ENCODE assay signal across 1 cellular context in genomic region chr7:129009437-129009836, GRCh38.
A peak's percentile ranks its signal among the peaks of the same experiment; 100 is the strongest.
TF ChIP-seq lines count a peak whose summit lies in the region.

No MANE protein-coding gene starts in this region.

TF ChIP-seq in GM12878, 131 proteins besides CTCF, POLR2A, EP300 and RAD21 (continued from another document and continues in another):
- TF ChIP-seq, protein P1, sequence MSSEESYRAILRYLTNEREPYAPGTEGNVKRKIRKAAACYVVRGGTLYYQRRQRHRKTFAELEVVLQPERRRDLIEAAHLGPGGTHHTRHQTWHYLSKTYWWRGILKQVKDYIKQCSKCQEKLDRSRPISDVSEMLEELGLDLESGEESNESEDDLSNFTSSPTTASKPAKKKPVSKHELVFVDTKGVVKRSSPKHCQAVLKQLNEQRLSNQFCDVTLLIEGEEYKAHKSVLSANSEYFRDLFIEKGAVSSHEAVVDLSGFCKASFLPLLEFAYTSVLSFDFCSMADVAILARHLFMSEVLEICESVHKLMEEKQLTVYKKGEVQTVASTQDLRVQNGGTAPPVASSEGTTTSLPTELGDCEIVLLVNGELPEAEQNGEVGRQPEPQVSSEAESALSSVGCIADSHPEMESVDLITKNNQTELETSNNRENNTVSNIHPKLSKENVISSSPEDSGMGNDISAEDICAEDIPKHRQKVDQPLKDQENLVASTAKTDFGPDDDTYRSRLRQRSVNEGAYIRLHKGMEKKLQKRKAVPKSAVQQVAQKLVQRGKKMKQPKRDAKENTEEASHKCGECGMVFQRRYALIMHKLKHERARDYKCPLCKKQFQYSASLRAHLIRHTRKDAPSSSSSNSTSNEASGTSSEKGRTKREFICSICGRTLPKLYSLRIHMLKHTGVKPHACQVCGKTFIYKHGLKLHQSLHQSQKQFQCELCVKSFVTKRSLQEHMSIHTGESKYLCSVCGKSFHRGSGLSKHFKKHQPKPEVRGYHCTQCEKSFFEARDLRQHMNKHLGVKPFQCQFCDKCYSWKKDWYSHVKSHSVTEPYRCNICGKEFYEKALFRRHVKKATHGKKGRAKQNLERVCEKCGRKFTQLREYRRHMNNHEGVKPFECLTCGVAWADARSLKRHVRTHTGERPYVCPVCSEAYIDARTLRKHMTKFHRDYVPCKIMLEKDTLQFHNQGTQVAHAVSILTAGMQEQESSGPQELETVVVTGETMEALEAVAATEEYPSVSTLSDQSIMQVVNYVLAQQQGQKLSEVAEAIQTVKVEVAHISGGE (CRISPR knock-in tag; IDR thresholded peaks at IDR 0.05), result no peak
- TF ChIP-seq, protein P2, sequence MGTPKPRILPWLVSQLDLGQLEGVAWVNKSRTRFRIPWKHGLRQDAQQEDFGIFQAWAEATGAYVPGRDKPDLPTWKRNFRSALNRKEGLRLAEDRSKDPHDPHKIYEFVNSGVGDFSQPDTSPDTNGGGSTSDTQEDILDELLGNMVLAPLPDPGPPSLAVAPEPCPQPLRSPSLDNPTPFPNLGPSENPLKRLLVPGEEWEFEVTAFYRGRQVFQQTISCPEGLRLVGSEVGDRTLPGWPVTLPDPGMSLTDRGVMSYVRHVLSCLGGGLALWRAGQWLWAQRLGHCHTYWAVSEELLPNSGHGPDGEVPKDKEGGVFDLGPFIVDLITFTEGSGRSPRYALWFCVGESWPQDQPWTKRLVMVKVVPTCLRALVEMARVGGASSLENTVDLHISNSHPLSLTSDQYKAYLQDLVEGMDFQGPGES (IDR thresholded peaks at IDR 0.05), result no peak
- TF ChIP-seq ZNF384 (IDR thresholded peaks at IDR 0.05; ENCODE audit: borderline replicate concordance, low read depth, low read length) (no peak), EED (IDR thresholded peaks at IDR 0.05; ENCODE audit: low read depth) (peak; percentile 61; the same call in 1 of the 2 replicates), MYB (IDR thresholded peaks at IDR 0.05; ENCODE audit: borderline replicate concordance, low read depth, low read length) (no peak), PKNOX1 (IDR thresholded peaks at IDR 0.05) (peak; percentile 86), CHD4 (IDR thresholded peaks at IDR 0.05) (no peak), TCF3 (IDR thresholded peaks at IDR 0.05; ENCODE audit: borderline replicate concordance, insufficient read depth, low read depth, low read length) (0 out of 2 replicates have a peak, but pooled peaks have one; percentile 65), SIN3A (IDR thresholded peaks at IDR 0.05; ENCODE audit: low read depth, low read length) (no peak), ATF2 (IDR thresholded peaks at IDR 0.05; ENCODE audit: low read length) (peak; percentile 63), HCFC1 (IDR thresholded peaks at IDR 0.05; ENCODE audit: low read length) (no peak), KDM1A (IDR thresholded peaks at IDR 0.05; ENCODE audit: borderline replicate concordance) (no peak), PML (IDR thresholded peaks at IDR 0.05; ENCODE audit: low read length) (no peak; the same call in 1 of the 2 replicates), NFIC (IDR thresholded peaks at IDR 0.05; ENCODE audit: low read depth, low read length) (peak; percentile 59; the same call in 1 of the 2 replicates), IKZF2 (IDR thresholded peaks at IDR 0.05) (peak; percentile 52 to 65; a peak in 2 of 4 replicates), ZNF622 (IDR thresholded peaks at IDR 0.05) (no peak), NR2C2 (IDR thresholded peaks at IDR 0.05; ENCODE audit: borderline replicate concordance, control insufficient read depth, insufficient read length, low read depth) (no peak), CBX5 (IDR thresholded peaks at IDR 0.05; ENCODE audit: low read depth) (0 out of 2 replicates have a peak, but pooled peaks have one; percentile 17), USF2 (IDR thresholded peaks at IDR 0.05; ENCODE audit: borderline replicate concordance, low read depth, low read length) (no peak), SREBF1 (IDR thresholded peaks at IDR 0.05; ENCODE audit: low read length) (no peak), ZZZ3 (IDR thresholded peaks at IDR 0.05; ENCODE audit: control insufficient read depth, insufficient read length, low read depth) (no peak), SREBF2 (IDR thresholded peaks at IDR 0.05; ENCODE audit: low read length) (no peak), FOXM1 (IDR thresholded peaks at IDR 0.05; ENCODE audit: low read depth, low read length) (no peak), MXI1 (IDR thresholded peaks at IDR 0.05; ENCODE audit: low read depth, low read length) (peak; percentile 60; the same call in 1 of the 2 replicates), IRF5 (IDR thresholded peaks at IDR 0.05; ENCODE audit: borderline replicate concordance) (no peak), TARDBP (IDR thresholded peaks at IDR 0.05; ENCODE audit: borderline replicate concordance) (no peak), SMAD1 (IDR thresholded peaks at IDR 0.05; ENCODE audit: low read depth, partially characterized antibody) (no peak), HDAC2 (IDR thresholded peaks at IDR 0.05) (no peak), ZNF217 (IDR thresholded peaks at IDR 0.05) (no peak), BCL3 (IDR thresholded peaks at IDR 0.05; ENCODE audit: borderline replicate concordance, insufficient read depth, low read depth, low read length, poor library complexity, severe bottlenecking) (peak; percentile 54), RUNX3 (IDR thresholded peaks at IDR 0.05; ENCODE audit: low read length) (peak; percentile 67), PAX5 (IDR thresholded peaks at IDR 0.05; ENCODE audit: borderline replicate concordance, low read depth, low read length) (no peak), SPI1 (IDR thresholded peaks at IDR 0.05; ENCODE audit: borderline replicate concordance, insufficient read depth, low read depth, low read length) (peak; percentile 94), SIX5 (IDR thresholded peaks at IDR 0.05; ENCODE audit: low read depth, low read length, severe bottlenecking) (no peak), ASH2L (IDR thresholded peaks at IDR 0.05; ENCODE audit: borderline replicate concordance, low read depth) (no peak), KLF5 (IDR thresholded peaks at IDR 0.05; ENCODE audit: partially characterized antibody) (no peak), TCF7 (IDR thresholded peaks at IDR 0.05; ENCODE audit: borderline replicate concordance) (peak; percentile 3; the same call in 1 of the 2 replicates), EGR1 (IDR thresholded peaks at IDR 0.05; ENCODE audit: borderline replicate concordance in 1 of 2, low read depth in 2 of 2, low read length in 2 of 2) (no peak)
- TF ChIP-seq, protein P3, sequence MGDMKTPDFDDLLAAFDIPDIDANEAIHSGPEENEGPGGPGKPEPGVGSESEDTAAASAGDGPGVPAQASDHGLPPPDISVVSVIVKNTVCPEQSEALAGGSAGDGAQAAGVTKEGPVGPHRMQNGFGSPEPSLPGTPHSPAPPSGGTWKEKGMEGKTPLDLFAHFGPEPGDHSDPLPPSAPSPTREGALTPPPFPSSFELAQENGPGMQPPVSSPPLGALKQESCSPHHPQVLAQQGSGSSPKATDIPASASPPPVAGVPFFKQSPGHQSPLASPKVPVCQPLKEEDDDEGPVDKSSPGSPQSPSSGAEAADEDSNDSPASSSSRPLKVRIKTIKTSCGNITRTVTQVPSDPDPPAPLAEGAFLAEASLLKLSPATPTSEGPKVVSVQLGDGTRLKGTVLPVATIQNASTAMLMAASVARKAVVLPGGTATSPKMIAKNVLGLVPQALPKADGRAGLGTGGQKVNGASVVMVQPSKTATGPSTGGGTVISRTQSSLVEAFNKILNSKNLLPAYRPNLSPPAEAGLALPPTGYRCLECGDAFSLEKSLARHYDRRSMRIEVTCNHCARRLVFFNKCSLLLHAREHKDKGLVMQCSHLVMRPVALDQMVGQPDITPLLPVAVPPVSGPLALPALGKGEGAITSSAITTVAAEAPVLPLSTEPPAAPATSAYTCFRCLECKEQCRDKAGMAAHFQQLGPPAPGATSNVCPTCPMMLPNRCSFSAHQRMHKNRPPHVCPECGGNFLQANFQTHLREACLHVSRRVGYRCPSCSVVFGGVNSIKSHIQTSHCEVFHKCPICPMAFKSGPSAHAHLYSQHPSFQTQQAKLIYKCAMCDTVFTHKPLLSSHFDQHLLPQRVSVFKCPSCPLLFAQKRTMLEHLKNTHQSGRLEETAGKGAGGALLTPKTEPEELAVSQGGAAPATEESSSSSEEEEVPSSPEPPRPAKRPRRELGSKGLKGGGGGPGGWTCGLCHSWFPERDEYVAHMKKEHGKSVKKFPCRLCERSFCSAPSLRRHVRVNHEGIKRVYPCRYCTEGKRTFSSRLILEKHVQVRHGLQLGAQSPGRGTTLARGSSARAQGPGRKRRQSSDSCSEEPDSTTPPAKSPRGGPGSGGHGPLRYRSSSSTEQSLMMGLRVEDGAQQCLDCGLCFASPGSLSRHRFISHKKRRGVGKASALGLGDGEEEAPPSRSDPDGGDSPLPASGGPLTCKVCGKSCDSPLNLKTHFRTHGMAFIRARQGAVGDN (IDR thresholded peaks at IDR 0.05), result peak; percentile 97
- TF ChIP-seq, protein P4, sequence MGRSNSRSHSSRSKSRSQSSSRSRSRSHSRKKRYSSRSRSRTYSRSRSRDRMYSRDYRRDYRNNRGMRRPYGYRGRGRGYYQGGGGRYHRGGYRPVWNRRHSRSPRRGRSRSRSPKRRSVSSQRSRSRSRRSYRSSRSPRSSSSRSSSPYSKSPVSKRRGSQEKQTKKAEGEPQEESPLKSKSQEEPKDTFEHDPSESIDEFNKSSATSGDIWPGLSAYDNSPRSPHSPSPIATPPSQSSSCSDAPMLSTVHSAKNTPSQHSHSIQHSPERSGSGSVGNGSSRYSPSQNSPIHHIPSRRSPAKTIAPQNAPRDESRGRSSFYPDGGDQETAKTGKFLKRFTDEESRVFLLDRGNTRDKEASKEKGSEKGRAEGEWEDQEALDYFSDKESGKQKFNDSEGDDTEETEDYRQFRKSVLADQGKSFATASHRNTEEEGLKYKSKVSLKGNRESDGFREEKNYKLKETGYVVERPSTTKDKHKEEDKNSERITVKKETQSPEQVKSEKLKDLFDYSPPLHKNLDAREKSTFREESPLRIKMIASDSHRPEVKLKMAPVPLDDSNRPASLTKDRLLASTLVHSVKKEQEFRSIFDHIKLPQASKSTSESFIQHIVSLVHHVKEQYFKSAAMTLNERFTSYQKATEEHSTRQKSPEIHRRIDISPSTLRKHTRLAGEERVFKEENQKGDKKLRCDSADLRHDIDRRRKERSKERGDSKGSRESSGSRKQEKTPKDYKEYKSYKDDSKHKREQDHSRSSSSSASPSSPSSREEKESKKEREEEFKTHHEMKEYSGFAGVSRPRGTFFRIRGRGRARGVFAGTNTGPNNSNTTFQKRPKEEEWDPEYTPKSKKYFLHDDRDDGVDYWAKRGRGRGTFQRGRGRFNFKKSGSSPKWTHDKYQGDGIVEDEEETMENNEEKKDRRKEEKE (IDR thresholded peaks at IDR 0.05), result no peak
